ENCODE assay signal across 8 cellular contexts in the genomic region with DNA sequence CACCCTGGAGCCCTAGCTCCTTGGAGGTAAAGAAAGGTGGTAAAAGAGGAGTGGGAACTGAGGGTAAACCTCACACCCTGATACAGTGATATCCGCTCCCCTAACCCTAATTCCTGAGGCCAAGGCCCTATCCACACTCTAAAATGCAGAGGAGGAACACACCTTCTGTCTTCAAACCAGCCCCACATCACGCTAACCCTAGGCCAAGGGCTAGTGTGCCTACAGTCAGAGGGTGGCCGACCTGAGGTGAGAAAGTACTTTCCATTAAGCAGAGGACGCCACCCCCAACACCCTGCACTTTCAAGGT. TPM values are rescaled to one million over a fixed set of nuclear protein-coding genes. Genes with fewer than 3 reads are reported as not detected.
A peak's percentile ranks its signal among the peaks of the same experiment; 100 is the strongest.
DNase-seq lines count a peak whose midpoint lies in the region; ATAC-seq and TF ChIP-seq lines count a peak whose summit lies in the region.

No MANE protein-coding gene starts in this region.

- peaks cover 50% of the 10 kb centered on the region for H3K79me2 ChIP-seq in OCI-LY7 (ENCODE audit: insufficient read depth, low read depth, low read length)
- H3K79me2 ChIP-seq in osteoblast (ENCODE audit: insufficient read depth, low read length), result peaks cover 55% of the 10 kb centered on the region

- intact Hi-C loops in OCI-LY7 (cut with micrococcal nuclease; ENCODE audit: unreplicated experiment), result loop anchor here (1.0 to 5.0 kb wide), 2 partner anchors 17 to 109 kb away; no protein-coding TSS in a partner anchor

- H3K4me2 ChIP-seq in OCI-LY7 (ENCODE audit: low read length) (peak overlapping the region; percentile 73), osteoblast (ENCODE audit: insufficient read depth, low read length) (peak overlapping the region; percentile 100)

- no peak for DNase-seq in CD8-positive, alpha-beta memory T cell
- DNase-seq in OCI-LY7 (ENCODE audit: low spot score) (no peak), epithelial cell of prostate (ENCODE audit: low read depth, low spot score) (no peak), osteoblast (ENCODE audit: insufficient read length, low spot score, missing footprints) (no peak), DMS 273 treated with DMSO at 0.1 percent for 48 hours (lab: John Stamatoyannopoulos, UW) (no peak)

- H2AFZ ChIP-seq in OCI-LY7 (ENCODE audit: low read length), result peak overlapping the region; percentile 81; the same call in 1 of the 2 replicates
- H2AFZ ChIP-seq in osteoblast (ENCODE audit: low read length), result peak overlapping the region; percentile 92

- H3K27me3 ChIP-seq in CD8-positive, alpha-beta memory T cell (ENCODE audit: insufficient read depth, low read length, poor library complexity, severe bottlenecking), result no peaks in the 10 kb centered on the region
- H3K27me3 ChIP-seq in osteoblast (ENCODE audit: insufficient read depth, low read length), result no peaks in the 10 kb centered on the region

- no peaks in the 10 kb centered on the region for H3K9me2 ChIP-seq in OCI-LY7 (ENCODE audit: insufficient read depth, low read length)

- peak overlapping the region; percentile 79 to 98 (median 92) for H3K27ac Mint-ChIP-seq in CD8-positive, alpha-beta memory T cell

- peaks cover 0 to 46% (median 5%) of the 10 kb centered on the region in 3 donors for H3K36me3 Mint-ChIP-seq in CD8-positive, alpha-beta memory T cell

- H3K4me1 Mint-ChIP-seq in CD8-positive, alpha-beta memory T cell, result peaks cover 33 to 59% (median 54%) of the 10 kb centered on the region in 3 donors

- peak overlapping the region; percentile 85 for H3K27ac ChIP-seq in CD8-positive, alpha-beta memory T cell (ENCODE audit: low read depth, low read length)
- H3K27ac ChIP-seq in OCI-LY7 (ENCODE audit: low read depth, low read length, poor library complexity, severe bottlenecking) (no peak overlapping the region), epithelial cell of prostate (peak overlapping the region; percentile 58), osteoblast (ENCODE audit: low read depth, low read length) (peak overlapping the region; percentile 79)

- POLR2A ChIA-PET in CD8-positive, alpha-beta memory T cell (lab: Charles Lee), result interaction anchor here (0.6 to 3.6 kb wide), 6 partner anchors 14 to 315 kb away, joined by 3 to 46 read pairs (median 10); partner anchors contain the start of genes DIAPH1, FCHSD1 and TAF7
- POLR2A ChIA-PET in OCI-LY7 (lab: Charles Lee), result interaction anchor here (0.6 to 8.6 kb wide), 12 partner anchors 9 to 280 kb away, joined by 3 to 101 read pairs (median 5); partner anchors contain the start of genes DIAPH1 and FCHSD1

- peak overlapping the region; percentile 97 for H3K4me3 ChIP-seq in CD8-positive, alpha-beta memory T cell (ENCODE audit: low read length)
- peak overlapping the region; percentile 98 for H3K4me3 ChIP-seq in OCI-LY7 (ENCODE audit: low read depth, low read length, poor library complexity, severe bottlenecking)
- H3K4me3 ChIP-seq in osteoblast (ENCODE audit: insufficient read depth, low read length), result peak overlapping the region; percentile 90

- ATAC-seq in GM19452 (IDR thresholded peaks at IDR 0.05; ENCODE audit: unreplicated experiment), result no peak
- no peak for ATAC-seq in HG03139 (IDR thresholded peaks at IDR 0.05; ENCODE audit: unreplicated experiment)
- ATAC-seq in GM18868 (IDR thresholded peaks at IDR 0.05; ENCODE audit: unreplicated experiment), result no peak

- CTCF ChIA-PET in CD8-positive, alpha-beta memory T cell (lab: Charles Lee), result interaction anchor here (1.0 to 8.3 kb wide), 9 partner anchors 15 to 72 kb away, joined by 3 to 119 read pairs (median 8); partner anchors contain the start of gene DIAPH1
- CTCF ChIA-PET in OCI-LY7 (lab: Charles Lee; ENCODE audit: unreplicated experiment), result interaction anchor here (2.5 kb wide), 1 partner anchor 43 kb away, joined by 7 read pairs; no protein-coding TSS in a partner anchor

- no TSS peak for BruUV-seq in OCI-LY7 (replicated peaks; lab: Mats Ljungman, UMichigan)

- H4K20me1 ChIP-seq in OCI-LY7 (ENCODE audit: insufficient read depth, low read length), result peaks cover 5% of the 10 kb centered on the region
- H4K20me1 ChIP-seq in osteoblast (ENCODE audit: insufficient read depth, low read length), result peaks cover 42% of the 10 kb centered on the region

- peak overlapping the region; percentile 92 to 96 (median 94) for H3K4me3 Mint-ChIP-seq in CD8-positive, alpha-beta memory T cell

- H3K4me1 ChIP-seq in CD8-positive, alpha-beta memory T cell (ENCODE audit: insufficient read depth, low read length), result peaks cover 35% of the 10 kb centered on the region
- H3K4me1 ChIP-seq in OCI-LY7 (ENCODE audit: insufficient read depth, low read length, poor library complexity, severe bottlenecking) (peaks cover 34% of the 10 kb centered on the region), osteoblast (ENCODE audit: insufficient read depth, low read length) (peaks cover 22% of the 10 kb centered on the region)

- H3K36me3 ChIP-seq in CD8-positive, alpha-beta memory T cell (ENCODE audit: insufficient read depth, low read length), result peaks cover 7% of the 10 kb centered on the region
- H3K36me3 ChIP-seq in OCI-LY7 (ENCODE audit: insufficient read depth, low read length), result peaks cover 58% of the 10 kb centered on the region
- H3K36me3 ChIP-seq in osteoblast (ENCODE audit: insufficient read depth, low read length), result peaks cover 20% of the 10 kb centered on the region

- H3K9me3 ChIP-seq in CD8-positive, alpha-beta memory T cell (ENCODE audit: low read length), result no peaks in the 10 kb centered on the region
- H3K9me3 ChIP-seq in OCI-LY7 (ENCODE audit: low read length), result no peaks in the 10 kb centered on the region
- no peaks in the 10 kb centered on the region for H3K9me3 ChIP-seq in osteoblast (ENCODE audit: low read depth, low read length)

- peaks cover 0 to 1% of the 10 kb centered on the region in 2 donors for H3K27me3 Mint-ChIP-seq in CD8-positive, alpha-beta memory T cell

- TF ChIP-seq CTCF in OCI-LY7 (conservative IDR thresholded peaks at IDR 0.05; ENCODE audit: low read length) (no peak), osteoblast (IDR thresholded peaks at IDR 0.05; ENCODE audit: extremely low read depth, low read depth, low read length) (no peak)

- H3K9me3 Mint-ChIP-seq in CD8-positive, alpha-beta memory T cell, result no peaks in the 10 kb centered on the region

RNA-seq across cellular contexts. Expression of gene HDAC3, which starts 0.6 kb away (rescaled TPM):
- total RNA-seq in CD8-positive, alpha-beta memory T cell, result 10 to 100 TPM; 74.8 to 78.6 TPM
- 92.8 TPM for polyA plus RNA-seq in CD8-positive, alpha-beta memory T cell
- total RNA-seq in OCI-LY7 (2014; rRNA removed; shearing (Covaris generic)), result 78.8 and 85.4 TPM in 2 replicates
- total RNA-seq in OCI-LY7 (2022), result 83.6 and 85.3 TPM in 2 replicates
- 47.8 and 50.4 TPM in 2 replicates for total RNA-seq in osteoblast

RNA-seq across cellular contexts. Expression of gene RELL2, which starts 0.7 kb away (rescaled TPM):
- 10 to 100 TPM; 24.8 to 26.2 TPM for total RNA-seq in CD8-positive, alpha-beta memory T cell
- polyA plus RNA-seq in CD8-positive, alpha-beta memory T cell, result 3.7 TPM
- 28.0 and 29.8 TPM in 2 replicates for total RNA-seq in OCI-LY7 (2014; rRNA removed; shearing (Covaris generic))
- total RNA-seq in OCI-LY7 (2022) (37.9 and 43.1 TPM in 2 replicates), osteoblast (4.4 and 5.1 TPM in 2 replicates)

RNA-seq across cellular contexts. Expression of gene FCHSD1, which starts 15.2 kb away (rescaled TPM):
- 10 to 100 TPM; 31.1 to 33.7 TPM for total RNA-seq in CD8-positive, alpha-beta memory T cell
- 14.6 TPM for polyA plus RNA-seq in CD8-positive, alpha-beta memory T cell
- total RNA-seq in OCI-LY7 (2014; rRNA removed; shearing (Covaris generic)), result 31.9 and 49.0 TPM in 2 replicates
- total RNA-seq in OCI-LY7 (2022) (55.3 and 60.8 TPM in 2 replicates), osteoblast (21.8 and 22.4 TPM in 2 replicates)

RNA-seq across cellular contexts. Expression of gene DIAPH1, which starts 17.3 kb away (rescaled TPM):
- total RNA-seq in CD8-positive, alpha-beta memory T cell, result 100 to 1,000 TPM; 212 to 217 TPM
- polyA plus RNA-seq in CD8-positive, alpha-beta memory T cell, result 151 TPM
- 64.9 and 78.8 TPM in 2 replicates for total RNA-seq in OCI-LY7 (2014; rRNA removed; shearing (Covaris generic))
- total RNA-seq in OCI-LY7 (2022) (143 and 174 TPM in 2 replicates), osteoblast (18.5 and 19.2 TPM in 2 replicates)

RNA-seq across cellular contexts. Expression of gene ARAP3, which starts 46.0 kb away (rescaled TPM):
- 1 to 10 TPM; 6.9 to 7.9 TPM for total RNA-seq in CD8-positive, alpha-beta memory T cell
- 0.20 TPM for polyA plus RNA-seq in CD8-positive, alpha-beta memory T cell
- total RNA-seq in OCI-LY7 (2014; rRNA removed; shearing (Covaris generic)), result not detected in 2 replicates
- total RNA-seq in OCI-LY7 (2022) (not detected in 2 replicates), osteoblast (2.1 and 2.2 TPM in 2 replicates)
